In genomic region chr13:51624695-51625345, GRCh38 we compare ENCODE assay signal across 20 cellular contexts. TPM values are rescaled to one million over a fixed set of nuclear protein-coding genes. Genes with fewer than 3 reads are reported as not detected.
A peak's percentile ranks its signal among the peaks of the same experiment; 100 is the strongest.
DNase-seq lines count a peak whose midpoint lies in the region; ATAC-seq, FAIRE-seq and TF ChIP-seq lines count a peak whose summit lies in the region.
"Had no signal": no experiment of that assay in that cellular context is flagged by ENCODE, and none has a peak within 500 bp of the region (broad histone marks: within the 10 kb centered on the region; RNA-seq: fewer than 3 reads in every experiment).

No MANE protein-coding gene starts in this region.

- no peak for TF ChIP-seq CTCF in D721Med (IDR thresholded peaks at IDR 0.05; ENCODE audit: insufficient read depth, missing control alignments)
- no peak for TF ChIP-seq CTCF in adrenal gland (IDR thresholded peaks at IDR 0.05)

- H3K9me3 ChIP-seq in SK-N-MC (ENCODE audit: low read depth, low read length) (no peaks in the 10 kb centered on the region), adrenal gland (replicated peaks in 1 of 3) (no peaks in the 10 kb centered on the region)
- H3K9me3 ChIP-seq: mucosa of descending colon had no signal

- H3K9me3 Mint-ChIP-seq in T-helper 2 cell treated with Interferon-gamma antibody and Interleukin-4, amounts not matched to agents 5 μg/mL and 100 μg/mL, for 36 hours, result no peaks in the 10 kb centered on the region
- H3K9me3 Mint-ChIP-seq in immature natural killer cell, result no peaks in the 10 kb centered on the region
- H3K9me3 Mint-ChIP-seq in stimulated activated memory B cell treated with anti-CD40 and anti-IgM and Interleukin-4, amounts not matched to agents 10 μg/mL and 1 μg/mL and 100 μg/mL, for 72 hours, result no peaks in the 10 kb centered on the region
- H3K9me3 Mint-ChIP-seq: activated CD4-positive, alpha-beta T cell treated with anti-CD3 and anti-CD28 coated beads, Interleukin-2, amount 10 ng/mL, durations not matched to agents 24 days and 14 days; activated naive CD8-positive, alpha-beta T cell treated with anti-CD3 and anti-CD28 coated beads for 36 hours; activated T-cell treated with anti-CD3 and anti-CD28 coated beads, Interleukin-2, amount 50 U/mL, for 4 hours had no signal

- no peak for TF ChIP-seq POLR2A in adrenal gland (IDR thresholded peaks at IDR 0.05)

- ATAC-seq in stimulated activated memory B cell treated with anti-CD40 and anti-IgM and Interleukin-4, amounts not matched to agents 10 μg/mL and 1 μg/mL and 100 μg/mL, for 72 hours, result no peak
- no peak for ATAC-seq in HG03469 (IDR thresholded peaks at IDR 0.05; ENCODE audit: unreplicated experiment)
- ATAC-seq: activated T-cell treated with anti-CD3 and anti-CD28 coated beads, Interleukin-2, amount 50 U/mL, for 4 hours; mucosa of descending colon had no signal

- H3K4me3 ChIP-seq in SK-N-MC (no peak overlapping the region; the same call in 1 of the 2 replicates), adrenal gland (no peak overlapping the region)
- H3K4me3 ChIP-seq: mucosa of descending colon, smooth muscle cell had no signal

- peak overlapping the region; percentile 58 for H3K27ac Mint-ChIP-seq in T-helper 2 cell treated with Interferon-gamma antibody and Interleukin-4, amounts not matched to agents 5 μg/mL and 100 μg/mL, for 36 hours
- H3K27ac Mint-ChIP-seq in immature natural killer cell, result peak overlapping the region; percentile 5 to 83 (median 60)
- H3K27ac Mint-ChIP-seq in stimulated activated memory B cell treated with anti-CD40 and anti-IgM and Interleukin-4, amounts not matched to agents 10 μg/mL and 1 μg/mL and 100 μg/mL, for 72 hours, result peak overlapping the region; percentile 34
- H3K27ac Mint-ChIP-seq: activated CD4-positive, alpha-beta T cell treated with anti-CD3 and anti-CD28 coated beads, Interleukin-2, amount 10 ng/mL, durations not matched to agents 24 days and 14 days; activated naive CD8-positive, alpha-beta T cell treated with anti-CD3 and anti-CD28 coated beads for 36 hours had no signal

- H3K27me3 ChIP-seq in adrenal gland, result no peaks in the 10 kb centered on the region

- H3K27ac ChIP-seq in SK-N-MC (peak overlapping the region; percentile 86), adrenal gland (peak overlapping the region in 2 of 5 donors; percentile 14 to 73)

- peaks cover 2% of the 10 kb centered on the region for H3K36me3 Mint-ChIP-seq in T-helper 2 cell treated with Interferon-gamma antibody and Interleukin-4, amounts not matched to agents 5 μg/mL and 100 μg/mL, for 36 hours (ENCODE audit: low read depth)
- no peaks in the 10 kb centered on the region for H3K36me3 Mint-ChIP-seq in immature natural killer cell
- H3K36me3 Mint-ChIP-seq in stimulated activated memory B cell treated with anti-CD40 and anti-IgM and Interleukin-4, amounts not matched to agents 10 μg/mL and 1 μg/mL and 100 μg/mL, for 72 hours, result no peaks in the 10 kb centered on the region

- no peak for FAIRE-seq in D721Med (lab: Jason Lieb, UNC)
- FAIRE-seq: A204.1, bronchial epithelial cell had no signal

- no peaks in the 10 kb centered on the region for H3K27me3 Mint-ChIP-seq in T-helper 2 cell treated with Interferon-gamma antibody and Interleukin-4, amounts not matched to agents 5 μg/mL and 100 μg/mL, for 36 hours (ENCODE audit: low read depth)
- H3K27me3 Mint-ChIP-seq in immature natural killer cell (ENCODE audit: low read depth in 3 of 3), result no peaks in the 10 kb centered on the region
- H3K27me3 Mint-ChIP-seq in stimulated activated memory B cell treated with anti-CD40 and anti-IgM and Interleukin-4, amounts not matched to agents 10 μg/mL and 1 μg/mL and 100 μg/mL, for 72 hours, result no peaks in the 10 kb centered on the region
- H3K27me3 Mint-ChIP-seq: activated CD4-positive, alpha-beta T cell treated with anti-CD3 and anti-CD28 coated beads, Interleukin-2, amount 10 ng/mL, durations not matched to agents 24 days and 14 days; activated naive CD8-positive, alpha-beta T cell treated with anti-CD3 and anti-CD28 coated beads for 36 hours had no signal

- intact Hi-C loops in adrenal gland (cut with DNase I), result no loop called here

- peaks cover 31% of the 10 kb centered on the region for H3K4me1 Mint-ChIP-seq in T-helper 2 cell treated with Interferon-gamma antibody and Interleukin-4, amounts not matched to agents 5 μg/mL and 100 μg/mL, for 36 hours (ENCODE audit: low read depth)
- H3K4me1 Mint-ChIP-seq in immature natural killer cell, result peaks cover 44 to 56% of the 10 kb centered on the region in 2 donors
- peaks cover 47% of the 10 kb centered on the region for H3K4me1 Mint-ChIP-seq in stimulated activated memory B cell treated with anti-CD40 and anti-IgM and Interleukin-4, amounts not matched to agents 10 μg/mL and 1 μg/mL and 100 μg/mL, for 72 hours

- no peaks in the 10 kb centered on the region for H3K36me3 ChIP-seq in SK-N-MC (ENCODE audit: insufficient read depth, low read length)
- no peaks in the 10 kb centered on the region for H3K36me3 ChIP-seq in adrenal gland (replicated peaks in 1 of 2)

- no peak overlapping the region for H3K9ac ChIP-seq in SK-N-MC (ENCODE audit: insufficient read length)

- no peak for DNase-seq in T-helper 2 cell treated with Interferon-gamma antibody and Interleukin-4, amounts not matched to agents 5 μg/mL and 100 μg/mL, for 36 hours (ENCODE audit: low spot score)
- DNase-seq in T-helper 2 cell, result no peak
- no peak for DNase-seq in SK-N-MC (ENCODE audit: low read depth, low spot score)
- no peak for DNase-seq in immature natural killer cell
- DNase-seq in D721Med (ENCODE audit: insufficient read length, low spot score), result no peak
- DNase-seq in adrenal gland, result no peak
- DNase-seq: activated CD4-positive, alpha-beta T cell treated with anti-CD3 and anti-CD28 coated beads, Interleukin-2, amount 10 ng/mL, durations not matched to agents 24 days and 14 days; activated naive CD8-positive, alpha-beta T cell treated with anti-CD3 and anti-CD28 coated beads for 36 hours; activated T-cell treated with anti-CD3 and anti-CD28 coated beads, Interleukin-2, amount 50 U/mL, for 4 hours; KBM-7; left cardiac atrium; mucosa of descending colon; NCI-H1417 treated with DMSO at 0.1 percent for 48 hours; NCI-H2227 treated with DMSO at 0.1 percent for 48 hours; SHP77 treated with DMSO at 0.1 percent for 48 hours had no signal

- 72 to 83% (median 78%) methylated on average over 3 of the region's 3 CpGs for WGBS in adrenal gland, 4 donors

- peaks cover 22 to 57% of the 10 kb centered on the region in 2 donors for H3K4me1 ChIP-seq in adrenal gland (replicated peaks in 1 of 2)

- no peak overlapping the region for H3K4me3 Mint-ChIP-seq in T-helper 2 cell treated with Interferon-gamma antibody and Interleukin-4, amounts not matched to agents 5 μg/mL and 100 μg/mL, for 36 hours
- no peak overlapping the region for H3K4me3 Mint-ChIP-seq in immature natural killer cell
- H3K4me3 Mint-ChIP-seq in stimulated activated memory B cell treated with anti-CD40 and anti-IgM and Interleukin-4, amounts not matched to agents 10 μg/mL and 1 μg/mL and 100 μg/mL, for 72 hours, result no peak overlapping the region
- H3K4me3 Mint-ChIP-seq: activated CD4-positive, alpha-beta T cell treated with anti-CD3 and anti-CD28 coated beads, Interleukin-2, amount 10 ng/mL, durations not matched to agents 24 days and 14 days; activated naive CD8-positive, alpha-beta T cell treated with anti-CD3 and anti-CD28 coated beads for 36 hours; activated T-cell treated with anti-CD3 and anti-CD28 coated beads, Interleukin-2, amount 50 U/mL, for 4 hours had no signal

RNA-seq across cellular contexts. Expression of gene WDFY2, which starts 40.6 kb away (rescaled TPM):
- polyA plus RNA-seq in immature natural killer cell (1 to 10 TPM; 1.6 to 4.6 (median 3.0) TPM), adrenal gland (10 to 100 TPM; 13.2 to 22.2 (median 16.6) TPM)
- 10 to 100 TPM; 14.9 to 38.6 (median 29.0) TPM for total RNA-seq in adrenal gland
